Comparison of ENCODE assay signal across 1 cellular context in the genomic region with DNA sequence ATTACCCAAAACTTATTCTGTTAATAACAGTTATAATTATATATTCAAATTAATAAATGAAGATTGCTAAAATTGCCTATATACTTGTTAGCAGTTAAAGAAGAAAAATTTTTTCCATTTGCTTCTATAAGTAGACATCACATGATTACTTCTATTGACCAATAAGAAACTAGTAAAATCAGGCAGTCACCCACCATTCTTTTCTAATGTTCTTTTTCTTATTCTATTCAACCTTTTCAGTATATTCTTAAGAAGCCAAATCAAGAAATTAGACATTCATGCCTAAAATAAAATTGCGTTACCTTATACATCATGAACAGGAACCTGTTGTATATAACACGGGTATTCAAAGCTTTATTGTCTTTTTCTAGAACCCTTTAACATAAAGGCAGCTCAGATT.
TF ChIP-seq lines count a peak whose summit lies in the region.

No MANE protein-coding gene starts in this region.

TF ChIP-seq in WTC11, 78 proteins besides CTCF, POLR2A, EP300 and RAD21 (continued from another document):
- TF ChIP-seq, protein P1, sequence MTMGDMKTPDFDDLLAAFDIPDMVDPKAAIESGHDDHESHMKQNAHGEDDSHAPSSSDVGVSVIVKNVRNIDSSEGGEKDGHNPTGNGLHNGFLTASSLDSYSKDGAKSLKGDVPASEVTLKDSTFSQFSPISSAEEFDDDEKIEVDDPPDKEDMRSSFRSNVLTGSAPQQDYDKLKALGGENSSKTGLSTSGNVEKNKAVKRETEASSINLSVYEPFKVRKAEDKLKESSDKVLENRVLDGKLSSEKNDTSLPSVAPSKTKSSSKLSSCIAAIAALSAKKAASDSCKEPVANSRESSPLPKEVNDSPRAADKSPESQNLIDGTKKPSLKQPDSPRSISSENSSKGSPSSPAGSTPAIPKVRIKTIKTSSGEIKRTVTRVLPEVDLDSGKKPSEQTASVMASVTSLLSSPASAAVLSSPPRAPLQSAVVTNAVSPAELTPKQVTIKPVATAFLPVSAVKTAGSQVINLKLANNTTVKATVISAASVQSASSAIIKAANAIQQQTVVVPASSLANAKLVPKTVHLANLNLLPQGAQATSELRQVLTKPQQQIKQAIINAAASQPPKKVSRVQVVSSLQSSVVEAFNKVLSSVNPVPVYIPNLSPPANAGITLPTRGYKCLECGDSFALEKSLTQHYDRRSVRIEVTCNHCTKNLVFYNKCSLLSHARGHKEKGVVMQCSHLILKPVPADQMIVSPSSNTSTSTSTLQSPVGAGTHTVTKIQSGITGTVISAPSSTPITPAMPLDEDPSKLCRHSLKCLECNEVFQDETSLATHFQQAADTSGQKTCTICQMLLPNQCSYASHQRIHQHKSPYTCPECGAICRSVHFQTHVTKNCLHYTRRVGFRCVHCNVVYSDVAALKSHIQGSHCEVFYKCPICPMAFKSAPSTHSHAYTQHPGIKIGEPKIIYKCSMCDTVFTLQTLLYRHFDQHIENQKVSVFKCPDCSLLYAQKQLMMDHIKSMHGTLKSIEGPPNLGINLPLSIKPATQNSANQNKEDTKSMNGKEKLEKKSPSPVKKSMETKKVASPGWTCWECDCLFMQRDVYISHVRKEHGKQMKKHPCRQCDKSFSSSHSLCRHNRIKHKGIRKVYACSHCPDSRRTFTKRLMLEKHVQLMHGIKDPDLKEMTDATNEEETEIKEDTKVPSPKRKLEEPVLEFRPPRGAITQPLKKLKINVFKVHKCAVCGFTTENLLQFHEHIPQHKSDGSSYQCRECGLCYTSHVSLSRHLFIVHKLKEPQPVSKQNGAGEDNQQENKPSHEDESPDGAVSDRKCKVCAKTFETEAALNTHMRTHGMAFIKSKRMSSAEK (CRISPR knock-in tag; IDR thresholded peaks at IDR 0.05; ENCODE audit: borderline replicate concordance), result no peak
- TF ChIP-seq, protein P2, sequence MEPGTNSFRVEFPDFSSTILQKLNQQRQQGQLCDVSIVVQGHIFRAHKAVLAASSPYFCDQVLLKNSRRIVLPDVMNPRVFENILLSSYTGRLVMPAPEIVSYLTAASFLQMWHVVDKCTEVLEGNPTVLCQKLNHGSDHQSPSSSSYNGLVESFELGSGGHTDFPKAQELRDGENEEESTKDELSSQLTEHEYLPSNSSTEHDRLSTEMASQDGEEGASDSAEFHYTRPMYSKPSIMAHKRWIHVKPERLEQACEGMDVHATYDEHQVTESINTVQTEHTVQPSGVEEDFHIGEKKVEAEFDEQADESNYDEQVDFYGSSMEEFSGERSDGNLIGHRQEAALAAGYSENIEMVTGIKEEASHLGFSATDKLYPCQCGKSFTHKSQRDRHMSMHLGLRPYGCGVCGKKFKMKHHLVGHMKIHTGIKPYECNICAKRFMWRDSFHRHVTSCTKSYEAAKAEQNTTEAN (CRISPR knock-in tag; IDR thresholded peaks at IDR 0.05), result no peak
- TF ChIP-seq, protein P3, sequence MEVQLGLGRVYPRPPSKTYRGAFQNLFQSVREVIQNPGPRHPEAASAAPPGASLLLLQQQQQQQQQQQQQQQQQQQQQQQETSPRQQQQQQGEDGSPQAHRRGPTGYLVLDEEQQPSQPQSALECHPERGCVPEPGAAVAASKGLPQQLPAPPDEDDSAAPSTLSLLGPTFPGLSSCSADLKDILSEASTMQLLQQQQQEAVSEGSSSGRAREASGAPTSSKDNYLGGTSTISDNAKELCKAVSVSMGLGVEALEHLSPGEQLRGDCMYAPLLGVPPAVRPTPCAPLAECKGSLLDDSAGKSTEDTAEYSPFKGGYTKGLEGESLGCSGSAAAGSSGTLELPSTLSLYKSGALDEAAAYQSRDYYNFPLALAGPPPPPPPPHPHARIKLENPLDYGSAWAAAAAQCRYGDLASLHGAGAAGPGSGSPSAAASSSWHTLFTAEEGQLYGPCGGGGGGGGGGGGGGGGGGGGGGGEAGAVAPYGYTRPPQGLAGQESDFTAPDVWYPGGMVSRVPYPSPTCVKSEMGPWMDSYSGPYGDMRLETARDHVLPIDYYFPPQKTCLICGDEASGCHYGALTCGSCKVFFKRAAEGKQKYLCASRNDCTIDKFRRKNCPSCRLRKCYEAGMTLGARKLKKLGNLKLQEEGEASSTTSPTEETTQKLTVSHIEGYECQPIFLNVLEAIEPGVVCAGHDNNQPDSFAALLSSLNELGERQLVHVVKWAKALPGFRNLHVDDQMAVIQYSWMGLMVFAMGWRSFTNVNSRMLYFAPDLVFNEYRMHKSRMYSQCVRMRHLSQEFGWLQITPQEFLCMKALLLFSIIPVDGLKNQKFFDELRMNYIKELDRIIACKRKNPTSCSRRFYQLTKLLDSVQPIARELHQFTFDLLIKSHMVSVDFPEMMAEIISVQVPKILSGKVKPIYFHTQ (CRISPR knock-in tag; IDR thresholded peaks at IDR 0.05), result no peak
- TF ChIP-seq ZNF317 (CRISPR knock-in tag; IDR thresholded peaks at IDR 0.05; ENCODE audit: borderline replicate concordance, low read depth) (no peak), ZNF219 (CRISPR knock-in tag; IDR thresholded peaks at IDR 0.05; ENCODE audit: borderline replicate concordance) (no peak), ATF1 (CRISPR knock-in tag; IDR thresholded peaks at IDR 0.05) (no peak), SMAD3 (CRISPR knock-in tag; IDR thresholded peaks at IDR 0.05; ENCODE audit: borderline replicate concordance) (no peak), HMGA2 (CRISPR knock-in tag; IDR thresholded peaks at IDR 0.05) (no peak)
TF ChIP-seq in WTC11: peak in this region for 0.
